Comparison of ENCODE assay signal across 30 cellular contexts in the genomic region with DNA sequence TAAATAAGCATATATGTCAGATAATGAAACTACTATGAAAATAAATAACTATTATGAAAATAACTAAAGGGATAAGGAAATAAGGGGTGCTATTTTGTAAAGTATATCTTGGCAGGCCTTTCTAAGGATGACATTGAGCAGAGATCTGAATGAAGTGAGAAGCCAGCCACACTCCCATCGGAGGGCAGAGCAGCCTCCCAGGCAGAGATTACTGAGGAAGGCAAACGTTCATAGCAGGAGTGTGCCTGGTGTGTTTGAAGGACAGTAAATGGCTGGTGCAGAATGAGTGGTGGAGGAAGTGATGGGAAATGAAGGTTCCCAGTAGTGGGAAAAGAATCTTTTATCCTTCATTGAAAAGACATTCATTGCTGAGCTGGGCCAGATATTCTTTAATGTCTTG.
"Had no signal": no experiment of that assay in that cellular context is flagged by ENCODE, and none has a peak within 500 bp of the region (broad histone marks: within the 10 kb centered on the region; RNA-seq: fewer than 3 reads in every experiment).

No MANE protein-coding gene starts in this region.

- H3K27ac ChIP-seq: ascending aorta, breast epithelium, cardiac muscle cell, coronary artery, dorsolateral prefrontal cortex had no signal

- H3K4me3 Mint-ChIP-seq: activated CD4-positive, alpha-beta memory T cell treated with anti-CD3 and anti-CD28 coated beads for 36 hours; activated CD4-positive, alpha-beta T cell treated with anti-CD3 and anti-CD28 coated beads for 36 hours; activated CD4-positive, alpha-beta T cell treated with anti-CD3 and anti-CD28 coated beads, Interleukin-2, amount 10 ng/mL, durations not matched to agents 24 days and 14 days; activated CD8-positive, alpha-beta memory T cell treated with anti-CD3 and anti-CD28 coated beads, Interleukin-2, amount 10 ng/mL, durations not matched to agents 7 days and 5 days; activated CD8-positive, alpha-beta T cell treated with anti-CD3 and anti-CD28 coated beads, Interleukin-2, amount 10 ng/mL, durations not matched to agents 7 days and 5 days; activated naive CD4-positive, alpha-beta T cell treated with anti-CD3 and anti-CD28 coated beads for 36 hours; activated naive CD8-positive, alpha-beta T cell treated with anti-CD3 and anti-CD28 coated beads, Interleukin-2, amount 10 ng/mL, durations not matched to agents 7 days and 5 days; activated T-helper 1 cell treated with anti-CD3 and anti-CD28 coated beads, Interleukin-12 subunit alpha, Interleukin-12 subunit beta, Interleukin-2, Interleukin-4 antibody, amounts not matched to agents 30 ng/mL and 10 ng/mL and 1 ng/mL, durations not matched to agents 14 hours and 24 hours and 36 hours; brain; central memory CD8-positive, alpha-beta T cell; dendritic cell treated with granulocyte-macrophage colony-stimulating factor and Interleukin-4, amounts not matched to agents 40 ng/mL and 50 ng/mL, for 4 days; endodermal cell had no signal

- H3K9me3 Mint-ChIP-seq: activated CD4-positive, alpha-beta memory T cell treated with anti-CD3 and anti-CD28 coated beads for 36 hours; activated CD4-positive, alpha-beta T cell treated with anti-CD3 and anti-CD28 coated beads, Interleukin-2, amount 10 ng/mL, durations not matched to agents 24 days and 14 days; activated naive CD8-positive, alpha-beta T cell treated with anti-CD3 and anti-CD28 coated beads, Interleukin-2, amount 10 ng/mL, durations not matched to agents 7 days and 5 days; activated T-helper 2 cell treated with anti-CD3 and anti-CD28 coated beads, Interferon-gamma antibody, Interleukin-2, Interleukin-4, amounts not matched to agents 10 μg/mL and 5 μg/mL and 100 μg/mL, durations not matched to agents 14 hours and 24 hours and 36 hours; brain; dendritic cell treated with granulocyte-macrophage colony-stimulating factor and Interleukin-4, amounts not matched to agents 40 ng/mL and 50 ng/mL, for 4 days; endodermal cell had no signal

- ATAC-seq: activated CD4-positive, alpha-beta T cell treated with anti-CD3 and anti-CD28 coated beads for 36 hours; activated CD8-positive, alpha-beta memory T cell treated with anti-CD3 and anti-CD28 coated beads, Interleukin-2, amount 10 ng/mL, durations not matched to agents 7 days and 5 days; activated CD8-positive, alpha-beta T cell treated with anti-CD3 and anti-CD28 coated beads, Interleukin-2, amount 10 ng/mL, durations not matched to agents 7 days and 5 days; activated naive CD4-positive, alpha-beta T cell treated with anti-CD3 and anti-CD28 coated beads, Interleukin-2, amount 50 U/mL, for 72 hours; esophagus mucosa had no signal

- H3K4me1 ChIP-seq: ascending aorta, breast epithelium had no signal

- DNase-seq: activated CD4-positive, alpha-beta memory T cell treated with anti-CD3 and anti-CD28 coated beads for 36 hours; activated CD4-positive, alpha-beta T cell treated with anti-CD3 and anti-CD28 coated beads for 36 hours; activated CD4-positive, alpha-beta T cell treated with anti-CD3 and anti-CD28 coated beads, Interleukin-2, amount 10 ng/mL, durations not matched to agents 24 days and 14 days; activated CD4-positive, CD25-positive, alpha-beta regulatory T cell; activated CD4-positive, CD25-positive, alpha-beta regulatory T cell treated with anti-CD3 and anti-CD28 coated beads, Interleukin-2, amount 50 U/mL, for 72 hours; activated CD8-positive, alpha-beta memory T cell treated with anti-CD3 and anti-CD28 coated beads, Interleukin-2, amount 10 ng/mL, durations not matched to agents 7 days and 5 days; activated CD8-positive, alpha-beta memory T cell treated with anti-CD3 and anti-CD28 coated beads, Interleukin-2, amount 50 U/mL, for 4 hours; activated CD8-positive, alpha-beta T cell treated with anti-CD3 and anti-CD28 coated beads, Interleukin-2, amount 10 ng/mL, durations not matched to agents 7 days and 5 days; activated effector memory CD4-positive, alpha-beta T cell treated with anti-CD3 and anti-CD28 coated beads, Interleukin-2, amount 50 U/mL, for 16 hours; activated naive CD4-positive, alpha-beta T cell treated with anti-CD3 and anti-CD28 coated beads for 36 hours; activated naive CD8-positive, alpha-beta T cell treated with anti-CD3 and anti-CD28 coated beads, Interleukin-2, amount 10 ng/mL, durations not matched to agents 7 days and 5 days; activated T-cell treated with anti-CD3 and anti-CD28 coated beads, Interleukin-2, amount 50 U/mL, for 1 hour; activated T-cell treated with anti-CD3 and anti-CD28 coated beads, Interleukin-2, amount 50 U/mL, for 48 hours; dorsolateral prefrontal cortex; effector memory CD4-positive, alpha-beta T cell; endodermal cell; foreskin fibroblast; head of caudate nucleus; T-helper 2 cell had no signal

- H3K27ac Mint-ChIP-seq: activated CD4-positive, alpha-beta memory T cell treated with anti-CD3 and anti-CD28 coated beads for 36 hours; activated CD4-positive, alpha-beta T cell treated with anti-CD3 and anti-CD28 coated beads for 36 hours; activated CD4-positive, alpha-beta T cell treated with anti-CD3 and anti-CD28 coated beads, Interleukin-2, amount 10 ng/mL, durations not matched to agents 24 days and 14 days; activated CD8-positive, alpha-beta memory T cell treated with anti-CD3 and anti-CD28 coated beads, Interleukin-2, amount 10 ng/mL, durations not matched to agents 7 days and 5 days; activated CD8-positive, alpha-beta T cell treated with anti-CD3 and anti-CD28 coated beads, Interleukin-2, amount 10 ng/mL, durations not matched to agents 7 days and 5 days; activated naive CD4-positive, alpha-beta T cell treated with anti-CD3 and anti-CD28 coated beads for 36 hours; activated naive CD4-positive, alpha-beta T cell treated with anti-CD3 and anti-CD28 coated beads, Interleukin-2, amount 50 U/mL, for 72 hours; activated naive CD8-positive, alpha-beta T cell treated with anti-CD3 and anti-CD28 coated beads, Interleukin-2, amount 10 ng/mL, durations not matched to agents 7 days and 5 days; activated T-helper 1 cell treated with anti-CD3 and anti-CD28 coated beads, Interleukin-12 subunit alpha, Interleukin-12 subunit beta, Interleukin-2, Interleukin-4 antibody, amounts not matched to agents 30 ng/mL and 10 ng/mL and 1 ng/mL, durations not matched to agents 14 hours and 24 hours and 36 hours; activated T-helper 2 cell treated with anti-CD3 and anti-CD28 coated beads, Interferon-gamma antibody, Interleukin-2, Interleukin-4, amounts not matched to agents 10 μg/mL and 5 μg/mL and 100 μg/mL, durations not matched to agents 14 hours and 24 hours and 36 hours; dendritic cell treated with granulocyte-macrophage colony-stimulating factor and Interleukin-4, amounts not matched to agents 40 ng/mL and 50 ng/mL, for 4 days; endodermal cell had no signal

- H3K27me3 ChIP-seq: ascending aorta, breast epithelium, cardiac muscle cell had no signal

- H3K36me3 ChIP-seq: ascending aorta, breast epithelium, cardiac muscle cell had no signal

- H3K4me3 ChIP-seq: ascending aorta, breast epithelium, cardiac muscle cell, coronary artery, dorsolateral prefrontal cortex had no signal

- H3K4me1 Mint-ChIP-seq: activated CD4-positive, alpha-beta T cell treated with anti-CD3 and anti-CD28 coated beads for 36 hours; activated CD4-positive, alpha-beta T cell treated with anti-CD3 and anti-CD28 coated beads, Interleukin-2, amount 10 ng/mL, durations not matched to agents 24 days and 14 days; activated CD8-positive, alpha-beta memory T cell treated with anti-CD3 and anti-CD28 coated beads, Interleukin-2, amount 10 ng/mL, durations not matched to agents 7 days and 5 days; activated naive CD8-positive, alpha-beta T cell treated with anti-CD3 and anti-CD28 coated beads, Interleukin-2, amount 10 ng/mL, durations not matched to agents 7 days and 5 days; central memory CD8-positive, alpha-beta T cell had no signal

- H3K36me3 Mint-ChIP-seq: activated CD4-positive, alpha-beta memory T cell treated with anti-CD3 and anti-CD28 coated beads for 36 hours; activated CD8-positive, alpha-beta memory T cell treated with anti-CD3 and anti-CD28 coated beads, Interleukin-2, amount 10 ng/mL, durations not matched to agents 7 days and 5 days; activated naive CD4-positive, alpha-beta T cell treated with anti-CD3 and anti-CD28 coated beads, Interleukin-2, amount 50 U/mL, for 72 hours; activated naive CD8-positive, alpha-beta T cell treated with anti-CD3 and anti-CD28 coated beads, Interleukin-2, amount 10 ng/mL, durations not matched to agents 7 days and 5 days; brain had no signal

- H3K9me3 ChIP-seq: breast epithelium had no signal

- H3K27me3 Mint-ChIP-seq: activated CD4-positive, alpha-beta memory T cell treated with anti-CD3 and anti-CD28 coated beads for 36 hours; activated CD4-positive, alpha-beta T cell treated with anti-CD3 and anti-CD28 coated beads for 36 hours; activated CD4-positive, alpha-beta T cell treated with anti-CD3 and anti-CD28 coated beads, Interleukin-2, amount 10 ng/mL, durations not matched to agents 24 days and 14 days; activated CD8-positive, alpha-beta memory T cell treated with anti-CD3 and anti-CD28 coated beads, Interleukin-2, amount 10 ng/mL, durations not matched to agents 7 days and 5 days; activated naive CD8-positive, alpha-beta T cell treated with anti-CD3 and anti-CD28 coated beads, Interleukin-2, amount 10 ng/mL, durations not matched to agents 7 days and 5 days; central memory CD8-positive, alpha-beta T cell; dendritic cell treated with granulocyte-macrophage colony-stimulating factor and Interleukin-4, amounts not matched to agents 40 ng/mL and 50 ng/mL, for 4 days had no signal
